ENCODE assay signal across 11 cellular contexts in the genomic region with DNA sequence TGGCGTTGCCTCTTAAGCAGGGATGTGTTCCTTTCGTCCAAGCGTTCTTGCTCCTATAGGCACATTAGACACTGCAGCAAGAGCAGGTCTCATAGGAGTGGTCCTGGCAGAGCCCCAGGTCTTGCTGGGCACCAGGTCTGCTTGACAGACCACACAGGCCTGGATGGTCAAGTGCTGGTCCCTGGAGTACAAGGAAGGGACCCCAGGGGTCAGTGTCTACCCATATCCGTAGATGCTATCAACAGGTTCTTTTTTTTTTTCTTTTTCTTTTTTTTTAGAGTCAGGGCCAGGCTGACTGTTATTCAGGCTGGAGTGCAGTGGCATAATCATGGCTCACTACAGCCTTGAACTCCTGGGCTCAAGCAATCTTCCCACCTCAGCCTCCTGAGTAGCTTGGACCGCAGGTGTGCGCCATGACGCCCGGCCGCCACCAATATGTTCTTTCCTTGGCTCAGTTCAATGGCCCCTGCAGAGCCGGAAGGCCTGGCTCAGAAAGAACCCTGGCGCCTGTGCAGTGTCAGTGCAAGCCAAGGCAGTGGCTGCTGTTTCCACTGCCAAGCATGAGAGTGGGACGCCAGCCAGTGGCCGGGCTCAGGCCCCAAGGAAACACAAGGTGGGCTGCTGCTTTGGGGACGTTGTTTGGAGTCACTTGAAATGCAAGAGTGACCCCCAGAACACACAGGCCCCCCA. TPM values are rescaled to one million over a fixed set of nuclear protein-coding genes. Genes with fewer than 3 reads are reported as not detected.
DNase-seq lines count a peak whose midpoint lies in the region; ATAC-seq and TF ChIP-seq lines count a peak whose summit lies in the region.
"Had no signal": no experiment of that assay in that cellular context is flagged by ENCODE, and none has a peak within 500 bp of the region (broad histone marks: within the 10 kb centered on the region; RNA-seq: fewer than 3 reads in every experiment).

No MANE protein-coding gene starts in this region.

- no peaks in the 10 kb centered on the region for H3K36me3 ChIP-seq in stomach smooth muscle (ENCODE audit: control insufficient read depth in 2 of 2, insufficient read depth in 2 of 2, low read length in 2 of 2)
- H3K36me3 ChIP-seq: vagina had no signal

- H3K27ac Mint-ChIP-seq in activated CD4-positive, alpha-beta T cell treated with anti-CD3 and anti-CD28 coated beads, Interleukin-2, amount 10 ng/mL, durations not matched to agents 24 days and 14 days: peak overlapping the region; percentile 74
- H3K27ac Mint-ChIP-seq in activated CD4-positive, alpha-beta T cell treated with anti-CD3 and anti-CD28 coated beads, Interleukin-2, amount 10 ng/mL, durations not matched to agents 7 days and 5 days: no peak overlapping the region
- H3K27ac Mint-ChIP-seq in activated T-helper 17 cell treated with anti-CD3 and anti-CD28 coated beads, Interleukin-2, amount 50 U/mL, for 72 hours: peak overlapping the region; percentile 80

- H3K9me3 ChIP-seq in stomach smooth muscle (ENCODE audit: control insufficient read depth in 2 of 2, low read length in 2 of 2): peaks cover 0 to 5% of the 10 kb centered on the region in 2 donors
- H3K9me3 ChIP-seq: vagina had no signal

- peak overlapping the region in 1 of 2 donors; percentile 5 for H3K9ac ChIP-seq in stomach smooth muscle (ENCODE audit: low read length in 2 of 2)

- no peaks in the 10 kb centered on the region for H3K27me3 Mint-ChIP-seq in activated CD4-positive, alpha-beta T cell treated with anti-CD3 and anti-CD28 coated beads, Interleukin-2, amount 10 ng/mL, durations not matched to agents 24 days and 14 days
- no peaks in the 10 kb centered on the region for H3K27me3 Mint-ChIP-seq in activated CD4-positive, alpha-beta T cell treated with anti-CD3 and anti-CD28 coated beads, Interleukin-2, amount 10 ng/mL, durations not matched to agents 7 days and 5 days
- peaks cover 6% of the 10 kb centered on the region for H3K27me3 Mint-ChIP-seq in activated T-helper 17 cell treated with anti-CD3 and anti-CD28 coated beads, Interleukin-2, amount 50 U/mL, for 72 hours
- H3K27me3 Mint-ChIP-seq: naive thymus-derived CD4-positive, alpha-beta T cell had no signal

- CTCF ChIA-PET in activated CD4-positive, alpha-beta T cell treated with anti-CD3 and anti-CD28 coated beads, Interleukin-2, amount 10 ng/mL, durations not matched to agents 7 days and 5 days (lab: Charles Lee): interaction anchor here (1.7 kb wide), 1 partner anchor 42 kb away, joined by 4 read pairs; no protein-coding TSS in a partner anchor

- POLR2A ChIA-PET in activated CD4-positive, alpha-beta T cell treated with anti-CD3 and anti-CD28 coated beads, Interleukin-2, amount 10 ng/mL, durations not matched to agents 7 days and 5 days (lab: Charles Lee): no interaction called here

- ATAC-seq in activated T-helper 17 cell treated with anti-CD3 and anti-CD28 coated beads, Interleukin-2, amount 50 U/mL, for 72 hours (replicated peaks): no peak
- ATAC-seq in left lobe of liver (peak; percentile 64), HG02678 (IDR thresholded peaks at IDR 0.05; ENCODE audit: unreplicated experiment) (no peak)
- ATAC-seq: naive thymus-derived CD4-positive, alpha-beta T cell had no signal

- peak overlapping the region; percentile 62 for H3K4me3 Mint-ChIP-seq in activated CD4-positive, alpha-beta T cell treated with anti-CD3 and anti-CD28 coated beads, Interleukin-2, amount 10 ng/mL, durations not matched to agents 24 days and 14 days
- no peak overlapping the region for H3K4me3 Mint-ChIP-seq in activated CD4-positive, alpha-beta T cell treated with anti-CD3 and anti-CD28 coated beads, Interleukin-2, amount 10 ng/mL, durations not matched to agents 7 days and 5 days
- H3K4me3 Mint-ChIP-seq in activated T-helper 17 cell treated with anti-CD3 and anti-CD28 coated beads, Interleukin-2, amount 50 U/mL, for 72 hours: peak overlapping the region; percentile 60

- peaks cover 52% of the 10 kb centered on the region for H3K4me1 Mint-ChIP-seq in activated CD4-positive, alpha-beta T cell treated with anti-CD3 and anti-CD28 coated beads, Interleukin-2, amount 10 ng/mL, durations not matched to agents 24 days and 14 days
- peaks cover 36% of the 10 kb centered on the region for H3K4me1 Mint-ChIP-seq in activated CD4-positive, alpha-beta T cell treated with anti-CD3 and anti-CD28 coated beads, Interleukin-2, amount 10 ng/mL, durations not matched to agents 7 days and 5 days
- H3K4me1 Mint-ChIP-seq in activated T-helper 17 cell treated with anti-CD3 and anti-CD28 coated beads, Interleukin-2, amount 50 U/mL, for 72 hours: peaks cover 38% of the 10 kb centered on the region

- no peak for DNase-seq in activated CD4-positive, alpha-beta T cell treated with anti-CD3 and anti-CD28 coated beads, Interleukin-2, amount 10 ng/mL, durations not matched to agents 24 days and 14 days
- DNase-seq in activated CD4-positive, alpha-beta T cell treated with anti-CD3 and anti-CD28 coated beads, Interleukin-2, amount 10 ng/mL, durations not matched to agents 7 days and 5 days: no peak
- no peak for DNase-seq in left lobe of liver (ENCODE audit: low spot score)
- DNase-seq in NCI-H524 (lab: John Stamatoyannopoulos, UW): no peak
- DNase-seq in GM13976 (ENCODE audit: low spot score): no peak
- DNase-seq: dermis blood vessel endothelial cell; naive thymus-derived CD4-positive, alpha-beta T cell had no signal

- H3K27me3 ChIP-seq in stomach smooth muscle (ENCODE audit: control insufficient read depth in 1 of 2, insufficient read depth in 2 of 2, low read length in 2 of 2): no peaks in the 10 kb centered on the region
- H3K27me3 ChIP-seq: vagina had no signal

- in situ Hi-C loops in GM13976 (cut with MboI; ENCODE audit: low sequenced_read_pairs, unreplicated experiment): no loop called here

- H3K9me3 Mint-ChIP-seq in activated CD4-positive, alpha-beta T cell treated with anti-CD3 and anti-CD28 coated beads, Interleukin-2, amount 10 ng/mL, durations not matched to agents 24 days and 14 days: no peaks in the 10 kb centered on the region
- peaks cover 3% of the 10 kb centered on the region for H3K9me3 Mint-ChIP-seq in activated CD4-positive, alpha-beta T cell treated with anti-CD3 and anti-CD28 coated beads, Interleukin-2, amount 10 ng/mL, durations not matched to agents 7 days and 5 days
- H3K9me3 Mint-ChIP-seq in activated T-helper 17 cell treated with anti-CD3 and anti-CD28 coated beads, Interleukin-2, amount 50 U/mL, for 72 hours: no peaks in the 10 kb centered on the region
- H3K9me3 Mint-ChIP-seq: naive thymus-derived CD4-positive, alpha-beta T cell had no signal

- H3K27ac ChIP-seq in stomach smooth muscle (ENCODE audit: low read length): peak overlapping the region; percentile 55

- no peaks in the 10 kb centered on the region for H3K36me3 Mint-ChIP-seq in activated CD4-positive, alpha-beta T cell treated with anti-CD3 and anti-CD28 coated beads, Interleukin-2, amount 10 ng/mL, durations not matched to agents 24 days and 14 days (ENCODE audit: low read depth)
- no peaks in the 10 kb centered on the region for H3K36me3 Mint-ChIP-seq in activated CD4-positive, alpha-beta T cell treated with anti-CD3 and anti-CD28 coated beads, Interleukin-2, amount 10 ng/mL, durations not matched to agents 7 days and 5 days (ENCODE audit: low read depth)
- H3K36me3 Mint-ChIP-seq in activated T-helper 17 cell treated with anti-CD3 and anti-CD28 coated beads, Interleukin-2, amount 50 U/mL, for 72 hours (ENCODE audit: low read depth): no peaks in the 10 kb centered on the region
- H3K36me3 Mint-ChIP-seq: naive thymus-derived CD4-positive, alpha-beta T cell had no signal

- H3K4me3 ChIP-seq in stomach smooth muscle (ENCODE audit: low read length in 2 of 2): peak overlapping the region in 1 of 2 donors; percentile 15
- H3K4me3 ChIP-seq: vagina had no signal

- intact Hi-C loops in activated CD4-positive, alpha-beta T cell treated with anti-CD3 and anti-CD28 coated beads, Interleukin-2, amount 10 ng/mL, durations not matched to agents 24 days and 14 days (cut with micrococcal nuclease): no loop called here

- TF ChIP-seq CTCF in GM13976 (IDR thresholded peaks at IDR 0.05; ENCODE audit: borderline replicate concordance, control extremely low read depth, extremely low read depth, insufficient read depth, missing control alignments): no peak

- peaks cover 24% of the 10 kb centered on the region for H3K4me1 ChIP-seq in stomach smooth muscle (ENCODE audit: control insufficient read depth, insufficient read depth, low read length)

RNA-seq across cellular contexts. Expression of gene TNFRSF8, which starts 10.0 kb away (rescaled TPM):
- total RNA-seq in activated CD4-positive, alpha-beta T cell treated with anti-CD3 and anti-CD28 coated beads, Interleukin-2, amount 10 ng/mL, durations not matched to agents 24 days and 14 days: 33.2 and 35.1 TPM in 2 replicates
- 1 to 10 TPM; 6.0 to 6.5 TPM for total RNA-seq in activated CD4-positive, alpha-beta T cell treated with anti-CD3 and anti-CD28 coated beads, Interleukin-2, amount 10 ng/mL, durations not matched to agents 7 days and 5 days
- total RNA-seq in activated T-helper 17 cell treated with anti-CD3 and anti-CD28 coated beads, Interleukin-2, amount 50 U/mL, for 72 hours: 100 to 1,000 TPM in 1 of 2 donors, 10 to 100 TPM in 1; 35.3 to 216 TPM
- total RNA-seq in left lobe of liver: 0.18 TPM

RNA-seq across cellular contexts. Expression of gene MIIP, which starts 33.8 kb away (rescaled TPM):
- 68.9 and 73.9 TPM in 2 replicates for total RNA-seq in activated CD4-positive, alpha-beta T cell treated with anti-CD3 and anti-CD28 coated beads, Interleukin-2, amount 10 ng/mL, durations not matched to agents 24 days and 14 days
- total RNA-seq in activated CD4-positive, alpha-beta T cell treated with anti-CD3 and anti-CD28 coated beads, Interleukin-2, amount 10 ng/mL, durations not matched to agents 7 days and 5 days: 10 to 100 TPM; 33.7 to 43.7 TPM
- 100 to 1,000 TPM in 1 of 2 donors, 10 to 100 TPM in 1; 51.1 to 115 TPM for total RNA-seq in activated T-helper 17 cell treated with anti-CD3 and anti-CD28 coated beads, Interleukin-2, amount 50 U/mL, for 72 hours
- total RNA-seq in left lobe of liver: 10.1 TPM
